ENCODE assay signal across 8 cellular contexts in genomic region chr17:43366809-43367587, GRCh38. TPM values are rescaled to one million over a fixed set of nuclear protein-coding genes. Genes with fewer than 3 reads are reported as not detected.
DNase-seq lines count a peak whose midpoint lies in the region; ATAC-seq and TF ChIP-seq lines count a peak whose summit lies in the region.

No MANE protein-coding gene starts in this region.

- H4K91ac ChIP-seq in H9 (ENCODE audit: insufficient read length, low read depth, low read length): no peak overlapping the region

- H3K9me3 ChIP-seq in H9 (ENCODE audit: control insufficient read depth, low read depth, low read length) (no peaks in the 10 kb centered on the region), T-helper 17 cell (ENCODE audit: control insufficient read depth, low read length, poor library complexity, severe bottlenecking) (no peaks in the 10 kb centered on the region), gastroesophageal sphincter (no peaks in the 10 kb centered on the region), skeletal muscle tissue (ENCODE audit: control insufficient read depth in 3 of 3, low read length in 3 of 3) (no peaks in the 10 kb centered on the region)

- H3K36me3 ChIP-seq in gastroesophageal sphincter (no peaks in the 10 kb centered on the region), skeletal muscle tissue (ENCODE audit: control insufficient read depth in 3 of 3, insufficient read depth in 3 of 3, low read length in 3 of 3) (no peaks in the 10 kb centered on the region)

- TF ChIP-seq CTCF in H9 (conservative IDR thresholded peaks at IDR 0.05) (no peak), gastroesophageal sphincter (IDR thresholded peaks at IDR 0.05) (no peak)

- H3K4me2 ChIP-seq in H9 (ENCODE audit: insufficient read depth, insufficient read length, low read length): no peak overlapping the region

- no peaks in the 10 kb centered on the region for H4K20me1 ChIP-seq in H9 (ENCODE audit: control insufficient read depth, insufficient read depth, insufficient read length)

- no peak overlapping the region for H4K5ac ChIP-seq in H9 (ENCODE audit: insufficient read length, low read depth, low read length)

- DNase-seq in H9 (no peak), T-helper 17 cell (no peak), germinal center (ENCODE audit: low spot score) (no peak), Ammon's horn (ENCODE audit: low spot score) (no peak), iPS-NIHi11 (ENCODE audit: low spot score) (no peak)
- DNase-seq in activated CD4-positive, alpha-beta T cell treated with anti-CD3 and anti-CD28 coated beads, Interleukin-2, amount 50 U/mL, for 1 hour: no peak

- no peaks in the 10 kb centered on the region for H3K79me2 ChIP-seq in H9 (ENCODE audit: insufficient read depth, low read length)

- TF ChIP-seq EP300 in gastroesophageal sphincter (IDR thresholded peaks at IDR 0.05): no peak

- no peak overlapping the region for H2BK20ac ChIP-seq in H9 (ENCODE audit: low read depth, low read length, poor library complexity, severe bottlenecking)

- no peak for TF ChIP-seq POLR2A in gastroesophageal sphincter (IDR thresholded peaks at IDR 0.05)

- H3K23ac ChIP-seq in H9 (ENCODE audit: insufficient read length, low read depth, low read length): no peak overlapping the region

- H3K36me3 Mint-ChIP-seq in H9 (ENCODE audit: insufficient read depth in 1 of 3, low read depth in 3 of 3) (peaks cover 1 to 18% (median 6%) of the 10 kb centered on the region in 3 experiments; a peak in 6 of 7 replicates), T-helper 17 cell (ENCODE audit: low read depth) (no peaks in the 10 kb centered on the region)

- ATAC-seq in T-helper 17 cell (no peak), gastroesophageal sphincter (no peak)

- H3K27ac Mint-ChIP-seq in H9: peak overlapping the region; percentile 91 to 100 (median 100); a peak in 6 of 7 replicates
- H3K27ac Mint-ChIP-seq in T-helper 17 cell: peak overlapping the region; percentile 99

- H3K4me1 ChIP-seq in H9 (ENCODE audit: insufficient read depth, low read length) (peaks cover 2% of the 10 kb centered on the region; the same call in 1 of the 2 replicates), gastroesophageal sphincter (peaks cover 0 to 44% (median 15%) of the 10 kb centered on the region in 3 donors), skeletal muscle tissue (ENCODE audit: control insufficient read depth in 3 of 3, insufficient read depth in 3 of 3, low read length in 3 of 3) (peaks cover 10 to 24% (median 15%) of the 10 kb centered on the region in 3 donors)

- H2BK15ac ChIP-seq in H9 (ENCODE audit: low read depth, low read length): no peak overlapping the region

- no peak overlapping the region for H3K14ac ChIP-seq in H9 (ENCODE audit: insufficient read depth, low read length)

- H3K27me3 Mint-ChIP-seq in H9 (ENCODE audit: low read depth) (peaks cover 25% of the 10 kb centered on the region), T-helper 17 cell (no peaks in the 10 kb centered on the region)

- no peak overlapping the region for H3K56ac ChIP-seq in H9 (ENCODE audit: insufficient read length, low read depth, low read length)

- H3K4me3 Mint-ChIP-seq in H9 (peak overlapping the region in 1 of 2 experiments; percentile 78; a peak in 2 of 5 replicates), T-helper 17 cell (peak overlapping the region; percentile 92)

- H2AFZ ChIP-seq in H9 (ENCODE audit: low read length): no peak overlapping the region

- no CpG with 5 or more reads among the region's 18 CpGs for WGBS in H9 (ENCODE audit: extremely low coverage, insufficient read length, low lambda C conversion rate)
- 77 to 79% methylated on average over 6 to 7 of the region's 18 CpGs for WGBS in gastroesophageal sphincter (ENCODE audit: low coverage in 1 of 2), 2 donors

- H4K8ac ChIP-seq in H9 (replicated peaks; ENCODE audit: insufficient read length, low read depth, low read length): no peak overlapping the region

- H2BK12ac ChIP-seq in H9 (ENCODE audit: insufficient read length, low read depth, low read length): no peak overlapping the region

- H3K27me3 ChIP-seq in H9 (ENCODE audit: insufficient read depth, low read length): no peaks in the 10 kb centered on the region; the same call in 1 of the 2 replicates
- no peaks in the 10 kb centered on the region for H3K27me3 ChIP-seq in gastroesophageal sphincter
- no peaks in the 10 kb centered on the region for H3K27me3 ChIP-seq in skeletal muscle tissue (ENCODE audit: control insufficient read depth in 3 of 3, insufficient read depth in 3 of 3, low read length in 3 of 3)

- H2AK5ac ChIP-seq in H9 (ENCODE audit: insufficient read length, low read length): no peak overlapping the region

- no peak overlapping the region for H3T11ph ChIP-seq in H9 (ENCODE audit: low read length)

- peaks cover 0 to 10% of the 10 kb centered on the region in 2 experiments; a peak in 4 of 5 replicates for H3K9me3 Mint-ChIP-seq in H9

- H2BK120ac ChIP-seq in H9 (ENCODE audit: low read depth, low read length, poor library complexity, severe bottlenecking): no peak overlapping the region

- H3K23me2 ChIP-seq in H9 (ENCODE audit: insufficient read length, low read depth, low read length, poor library complexity, severe bottlenecking): peaks cover 7% of the 10 kb centered on the region

- H3K9ac ChIP-seq in H9 (ENCODE audit: extremely low read depth, insufficient read length, low read length) (no peak overlapping the region), skeletal muscle tissue (ENCODE audit: low read depth in 1 of 3, low read length in 3 of 3) (peak overlapping the region; percentile 74 to 94 (median 92))

- H2BK5ac ChIP-seq in H9 (ENCODE audit: insufficient read length, low read length): no peak overlapping the region

- peak overlapping the region; percentile 15 for H3K18ac ChIP-seq in H9 (ENCODE audit: insufficient read length, low read depth, low read length)

- H3K4me3 ChIP-seq in gastroesophageal sphincter (peak overlapping the region in 1 of 2 donors; percentile 64), skeletal muscle tissue (ENCODE audit: low read length in 3 of 3) (peak overlapping the region; percentile 63 to 83 (median 80))

- H3K4me1 Mint-ChIP-seq in H9 (peaks cover 39 to 46% of the 10 kb centered on the region in 2 experiments), T-helper 17 cell (peaks cover 33% of the 10 kb centered on the region)

- no peak overlapping the region; the same call in 1 of the 2 replicates for H3K4ac ChIP-seq in H9 (ENCODE audit: low read depth, low read length)

- H3K79me1 ChIP-seq in H9 (ENCODE audit: insufficient read depth, low read depth, low read length, poor library complexity, severe bottlenecking): no peaks in the 10 kb centered on the region

- H3K27ac ChIP-seq in H9 (ENCODE audit: insufficient read length, low read depth, low read length) (peak overlapping the region; percentile 98), gastroesophageal sphincter (peak overlapping the region; percentile 96 to 100 (median 100)), skeletal muscle tissue (ENCODE audit: low read depth, low read length) (peak overlapping the region; percentile 98)

RNA-seq across cellular contexts. Expression of gene ARL4D, which starts 31.8 kb away (rescaled TPM):
- 6.2 and 6.4 TPM in 2 replicates for total RNA-seq in H9 (2021)
- total RNA-seq in T-helper 17 cell: 1 to 10 TPM; 1.1 to 2.0 TPM
- total RNA-seq in gastroesophageal sphincter: 10 to 100 TPM; 18.2 to 35.8 (median 20.2) TPM
- total RNA-seq in skeletal muscle tissue: 10.4 TPM
